Comparison of ENCODE assay signal across 22 cellular contexts in genomic region chr14:87109271-87109670, GRCh38.
"Had no signal": no experiment of that assay in that cellular context is flagged by ENCODE, and none has a peak within 500 bp of the region (broad histone marks: within the 10 kb centered on the region; RNA-seq: fewer than 3 reads in every experiment).

No MANE protein-coding gene starts in this region.

- H3K4me3 ChIP-seq: colonic mucosa, esophagus squamous epithelium, gastrocnemius medialis, left lung, lower lobe of right lung, psoas muscle, spleen, tibial artery, upper lobe of left lung, uterus had no signal

- H2AFZ ChIP-seq: parathyroid adenoma had no signal

- DNase-seq: colonic mucosa; dermis blood vessel endothelial cell; esophagus squamous epithelium; gastrocnemius medialis; glutamatergic neuron; islet precursor cell; left lung; lower lobe of right lung; mesendoderm; naive B cell; psoas muscle; retina; spleen; stimulated activated CD4-positive, alpha-beta T cell treated with anti-CD3 and anti-CD28 coated beads, Interleukin-15, amount 100 ng/mL, for 24 hours; stimulated activated CD4-positive, alpha-beta T cell treated with anti-CD3 and anti-CD28 coated beads, Interleukin-1b, Interleukin-23, amount 100 ng/mL, for 48 hours; stimulated activated CD4-positive, alpha-beta T cell treated with anti-CD3 and anti-CD28 coated beads, Interleukin-4, amount 100 ng/mL, for 24 hours; tibial artery; upper lobe of left lung; uterus had no signal

- H3K9me3 ChIP-seq: colonic mucosa, esophagus squamous epithelium, gastrocnemius medialis, lower lobe of right lung, psoas muscle, spleen, tibial artery, upper lobe of left lung, uterus had no signal

- ATAC-seq: gastrocnemius medialis; left lung; lower lobe of right lung; psoas muscle; sciatic nerve; stimulated activated memory B cell treated with anti-CD40 and anti-IgM and Interleukin-4, amounts not matched to agents 10 μg/mL and 1 μg/mL and 100 μg/mL, for 72 hours had no signal

- H3K27me3 ChIP-seq: colonic mucosa, esophagus squamous epithelium, gastrocnemius medialis, left lung, spleen, tibial artery, upper lobe of left lung, uterus had no signal

- H3K9ac ChIP-seq: parathyroid adenoma had no signal

- H3K27ac ChIP-seq: colonic mucosa, esophagus squamous epithelium, gastrocnemius medialis, left lung, lower lobe of right lung, parathyroid adenoma, psoas muscle, spleen, tibial artery, upper lobe of left lung, uterus had no signal

- H3K36me3 ChIP-seq: colonic mucosa, esophagus squamous epithelium, gastrocnemius medialis, left lung, lower lobe of right lung, spleen, tibial artery, upper lobe of left lung, uterus had no signal

- H3K4me1 ChIP-seq: colonic mucosa, esophagus squamous epithelium, gastrocnemius medialis, left lung, lower lobe of right lung, parathyroid adenoma, psoas muscle, spleen, tibial artery, upper lobe of left lung, uterus had no signal

- H3K79me2 ChIP-seq: parathyroid adenoma had no signal
